ENCODE assay signal across 1 cellular context in genomic region chr7:25894902-25895791, GRCh38.
TF ChIP-seq lines count a peak whose summit lies in the region.

No MANE protein-coding gene starts in this region.

TF ChIP-seq in HEK293, 187 proteins besides CTCF, POLR2A, EP300 and RAD21 (continued from another document):
- no peak for TF ChIP-seq PRDM2 (tag by site-specific recombination; IDR thresholded peaks at IDR 0.05; ENCODE audit: borderline replicate concordance)
- no peak for TF ChIP-seq ZNF112 (tag by site-specific recombination; IDR thresholded peaks at IDR 0.05)
- TF ChIP-seq SP3 (tag by site-specific recombination; IDR thresholded peaks at IDR 0.05) = no peak
- TF ChIP-seq ZNF529 (tag by site-specific recombination; IDR thresholded peaks at IDR 0.05; ENCODE audit: insufficient replicate concordance) = no peak
- TF ChIP-seq ZNF600 (tag by site-specific recombination; IDR thresholded peaks at IDR 0.05) = peak; percentile 61; the same call in 1 of the 2 replicates
- TF ChIP-seq ZNF2 (tag by site-specific recombination; IDR thresholded peaks at IDR 0.05) = peak; percentile 33; the same call in 1 of the 2 replicates
- TF ChIP-seq ZNF843 (tag by site-specific recombination; IDR thresholded peaks at IDR 0.05) = no peak
- TF ChIP-seq ZNF610 (tag by site-specific recombination; IDR thresholded peaks at IDR 0.05; ENCODE audit: borderline replicate concordance) = 0 out of 2 replicates have a peak, but pooled peaks have one; percentile 37
- TF ChIP-seq SP7 (tag by site-specific recombination; IDR thresholded peaks at IDR 0.05) = 0 out of 2 replicates have a peak, but pooled peaks have one; percentile 13
- TF ChIP-seq KLF8 (tag by site-specific recombination; IDR thresholded peaks at IDR 0.05) = 0 out of 2 replicates have a peak, but pooled peaks have one; percentile 18
- TF ChIP-seq ZBTB26 (tag by site-specific recombination; optimal IDR thresholded peaks at IDR 0.05) = peak; percentile 18
- TF ChIP-seq YY1 (tag by site-specific recombination; IDR thresholded peaks at IDR 0.05) = 0 out of 2 replicates have a peak, but pooled peaks have one; percentile 30
- TF ChIP-seq ZNF664 (tag by site-specific recombination; IDR thresholded peaks at IDR 0.05) = no peak
- peak; percentile 39; the same call in 1 of the 2 replicates for TF ChIP-seq HIC1 (tag by site-specific recombination; IDR thresholded peaks at IDR 0.05)
- no peak for TF ChIP-seq ZNF416 (tag by site-specific recombination; IDR thresholded peaks at IDR 0.05)
- no peak for TF ChIP-seq ZNF433 (tag by site-specific recombination; IDR thresholded peaks at IDR 0.05; ENCODE audit: low read depth)
- TF ChIP-seq ZNF394 (tag by site-specific recombination; IDR thresholded peaks at IDR 0.05; ENCODE audit: borderline replicate concordance) = 0 out of 2 replicates have a peak, but pooled peaks have one; percentile 11
- TF ChIP-seq ZBTB44 (tag by site-specific recombination; IDR thresholded peaks at IDR 0.05) = 0 out of 2 replicates have a peak, but pooled peaks have one; percentile 10
- peak; percentile 75 for TF ChIP-seq ZIC2 (tag by site-specific recombination; IDR thresholded peaks at IDR 0.05)
- TF ChIP-seq YY2 (tag by site-specific recombination; IDR thresholded peaks at IDR 0.05) = no peak
- TF ChIP-seq REPIN1 (tag by site-specific recombination; IDR thresholded peaks at IDR 0.05; ENCODE audit: low read depth) = no peak
- no peak for TF ChIP-seq SALL2 (tag by site-specific recombination; IDR thresholded peaks at IDR 0.05; ENCODE audit: borderline replicate concordance)
- 0 out of 2 replicates have a peak, but pooled peaks have one; percentile 27 for TF ChIP-seq PATZ1 (tag by site-specific recombination; IDR thresholded peaks at IDR 0.05)
- TF ChIP-seq EGR2 (tag by site-specific recombination; IDR thresholded peaks at IDR 0.05; ENCODE audit: low read depth) = peak; percentile 85
- TF ChIP-seq ZNF10 (tag by site-specific recombination; IDR thresholded peaks at IDR 0.05) = 0 out of 2 replicates have a peak, but pooled peaks have one; percentile 58
- TF ChIP-seq ZNF704 (tag by site-specific recombination; IDR thresholded peaks at IDR 0.05) = no peak
- TF ChIP-seq ZFP69B (tag by site-specific recombination; IDR thresholded peaks at IDR 0.05) = no peak
- TF ChIP-seq GLIS1 (tag by site-specific recombination; IDR thresholded peaks at IDR 0.05) = peak; percentile 22; the same call in 1 of the 2 replicates
- TF ChIP-seq ZBTB8A (tag by site-specific recombination; IDR thresholded peaks at IDR 0.05) = peak; percentile 60
